Comparison of ENCODE assay signal across 14 cellular contexts in the genomic region with DNA sequence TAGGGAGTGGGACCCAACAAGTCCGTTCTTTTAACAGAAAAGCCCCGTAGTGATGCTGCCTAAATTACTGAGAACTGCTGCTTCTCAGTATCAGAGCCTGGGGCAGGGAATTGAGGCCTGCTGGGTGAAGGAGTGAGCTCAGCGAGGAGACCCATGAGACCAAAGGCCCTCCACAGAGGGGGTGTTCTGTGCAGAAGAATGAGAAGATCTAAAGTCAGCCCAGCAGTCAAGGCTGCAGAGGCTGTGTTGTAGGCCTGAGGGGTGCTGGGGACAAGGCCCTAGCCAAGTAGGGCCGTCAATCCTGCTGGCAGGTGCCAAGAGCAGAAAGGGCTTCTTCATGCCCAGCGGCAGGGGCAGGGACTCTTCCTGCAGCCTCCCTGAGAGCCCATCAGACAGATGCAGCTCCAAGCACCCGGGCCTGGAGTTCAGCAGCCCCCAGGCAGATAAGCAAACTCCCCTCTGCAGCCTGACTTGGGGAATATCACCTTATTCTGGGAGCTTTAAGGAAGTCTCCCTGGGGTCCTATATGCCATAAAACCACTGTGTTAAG. TPM values are rescaled to one million over a fixed set of nuclear protein-coding genes. Genes with fewer than 3 reads are reported as not detected.
DNase-seq lines count a peak whose midpoint lies in the region; ATAC-seq and TF ChIP-seq lines count a peak whose summit lies in the region.
"Had no signal": no experiment of that assay in that cellular context is flagged by ENCODE, and none has a peak within 500 bp of the region (broad histone marks: within the 10 kb centered on the region; RNA-seq: fewer than 3 reads in every experiment).

No MANE protein-coding gene starts in this region.

- H3K36me3 Mint-ChIP-seq in CD8-positive, alpha-beta T cell: peaks cover 6% of the 10 kb centered on the region
- peaks cover 41% of the 10 kb centered on the region for H3K36me3 Mint-ChIP-seq in activated T-helper 17 cell treated with anti-CD3 and anti-CD28 coated beads, Interleukin-2, amount 50 U/mL, for 72 hours (ENCODE audit: low read depth)

- H3K9me3 Mint-ChIP-seq in CD8-positive, alpha-beta T cell: no peaks in the 10 kb centered on the region
- H3K9me3 Mint-ChIP-seq in activated T-helper 17 cell treated with anti-CD3 and anti-CD28 coated beads, Interleukin-2, amount 50 U/mL, for 72 hours: no peaks in the 10 kb centered on the region

- peak overlapping the region in 5 of 11 experiments; percentile 2 to 39 (median 31); a peak in 5 of 22 replicates for H3K27ac ChIP-seq in BLaER1 treated with 17β-estradiol and CSF1 and Interleukin-3, amounts not matched to agents 10 nM and 100 nM
- H3K27ac ChIP-seq in CD8-positive, alpha-beta T cell (ENCODE audit: low read depth, low read length): no peak overlapping the region
- H3K27ac ChIP-seq in mesenchymal stem cell (ENCODE audit: low read length, poor library complexity, severe bottlenecking) (no peak overlapping the region), substantia nigra (ENCODE audit: low read depth, low read length, poor library complexity, severe bottlenecking) (no peak overlapping the region)
- H3K27ac ChIP-seq: C4-2B, parathyroid adenoma had no signal

- peak overlapping the region in 9 of 11 experiments; percentile 8 to 61 (median 35); a peak in 14 of 22 replicates for H3K9ac ChIP-seq in BLaER1 treated with 17β-estradiol and CSF1 and Interleukin-3, amounts not matched to agents 10 nM and 100 nM
- H3K9ac ChIP-seq in mesenchymal stem cell (ENCODE audit: low read length): peak overlapping the region; percentile 32
- H3K9ac ChIP-seq: parathyroid adenoma had no signal

- no peaks in the 10 kb centered on the region for H3K9me3 ChIP-seq in BLaER1 treated with 17β-estradiol and CSF1 and Interleukin-3, amounts not matched to agents 10 nM and 100 nM (replicated peaks in 1 of 11)
- no peaks in the 10 kb centered on the region for H3K9me3 ChIP-seq in CD8-positive, alpha-beta T cell (ENCODE audit: low read length)
- no peaks in the 10 kb centered on the region for H3K9me3 ChIP-seq in mesenchymal stem cell (ENCODE audit: control insufficient read depth, low read length)

- TF ChIP-seq CTCF in CD8-positive, alpha-beta T cell (IDR thresholded peaks at IDR 0.05): no peak

- peaks cover 39 to 82% (median 64%) of the 10 kb centered on the region in 11 experiments; a peak in 20 of 22 replicates for H4K20me1 ChIP-seq in BLaER1 treated with 17β-estradiol and CSF1 and Interleukin-3, amounts not matched to agents 10 nM and 100 nM

- no peak overlapping the region for H2BK120ac ChIP-seq in mesenchymal stem cell (ENCODE audit: low read depth, low read length)

- peak overlapping the region; percentile 91 for H3K27ac Mint-ChIP-seq in CD8-positive, alpha-beta T cell
- peak overlapping the region; percentile 97 for H3K27ac Mint-ChIP-seq in activated T-helper 17 cell treated with anti-CD3 and anti-CD28 coated beads, Interleukin-2, amount 50 U/mL, for 72 hours

- intact Hi-C loops in CD8-positive, alpha-beta T cell (cut with DNase I, micrococcal nuclease): no loop called here

- H2AFZ ChIP-seq in mesenchymal stem cell (ENCODE audit: low read depth, low read length): no peak overlapping the region
- H2AFZ ChIP-seq: parathyroid adenoma had no signal

- H3K4me3 ChIP-seq in BLaER1 treated with 17β-estradiol and CSF1 and Interleukin-3, amounts not matched to agents 10 nM and 100 nM: no peak overlapping the region
- no peak overlapping the region for H3K4me3 ChIP-seq in CD8-positive, alpha-beta T cell (ENCODE audit: low read depth, low read length)
- H3K4me3 ChIP-seq in mesenchymal stem cell (ENCODE audit: insufficient read depth in 1 of 2, low read depth in 1 of 2, low read length in 2 of 2): no peak overlapping the region

- peaks cover 3 to 68% (median 58%) of the 10 kb centered on the region in 10 experiments; a peak in 17 of 20 replicates for H3K4me1 ChIP-seq in BLaER1 treated with 17β-estradiol and CSF1 and Interleukin-3, amounts not matched to agents 10 nM and 100 nM
- H3K4me1 ChIP-seq in CD8-positive, alpha-beta T cell (ENCODE audit: insufficient read depth, low read length): peaks cover 37% of the 10 kb centered on the region
- H3K4me1 ChIP-seq in mesenchymal stem cell (ENCODE audit: control insufficient read depth, insufficient read depth, low read depth, low read length): peaks cover 22% of the 10 kb centered on the region

- H3K27me3 Mint-ChIP-seq in CD8-positive, alpha-beta T cell (ENCODE audit: low read depth): no peaks in the 10 kb centered on the region
- H3K27me3 Mint-ChIP-seq in activated T-helper 17 cell treated with anti-CD3 and anti-CD28 coated beads, Interleukin-2, amount 50 U/mL, for 72 hours: no peaks in the 10 kb centered on the region

- peaks cover 46% of the 10 kb centered on the region for H3K4me1 Mint-ChIP-seq in CD8-positive, alpha-beta T cell (ENCODE audit: low read depth)
- peaks cover 58% of the 10 kb centered on the region for H3K4me1 Mint-ChIP-seq in activated T-helper 17 cell treated with anti-CD3 and anti-CD28 coated beads, Interleukin-2, amount 50 U/mL, for 72 hours

- no peak overlapping the region for H3K23ac ChIP-seq in mesenchymal stem cell (ENCODE audit: low read length in 2 of 2)

- no peaks in the 10 kb centered on the region for H3K27me3 ChIP-seq in BLaER1 treated with 17β-estradiol and CSF1 and Interleukin-3, amounts not matched to agents 10 nM and 100 nM
- no peaks in the 10 kb centered on the region for H3K27me3 ChIP-seq in CD8-positive, alpha-beta T cell (ENCODE audit: insufficient read depth, low read length)
- peaks cover 0 to 8% of the 10 kb centered on the region in 2 experiments for H3K27me3 ChIP-seq in mesenchymal stem cell (ENCODE audit: control insufficient read depth in 1 of 2, insufficient read depth in 1 of 2, low read length in 2 of 2)

- 85% methylated on average over 6 of the region's 6 CpGs for WGBS in mesenchymal stem cell

- peak overlapping the region in 1 of 2 experiments; percentile 31 for H3K14ac ChIP-seq in mesenchymal stem cell (ENCODE audit: low read length in 2 of 2)

- CTCF ChIA-PET in CD8-positive, alpha-beta T cell (lab: Charles Lee): interaction anchor here (0.9 to 4.5 kb wide), 8 partner anchors 11 to 201 kb away, joined by 3 to 39 read pairs (median 4); partner anchors contain the start of gene CCDC167

- peaks cover 34% of the 10 kb centered on the region for H3K79me1 ChIP-seq in mesenchymal stem cell (replicated peaks; ENCODE audit: low read length, poor library complexity, severe bottlenecking)

- no peak overlapping the region for H2BK15ac ChIP-seq in mesenchymal stem cell (ENCODE audit: low read depth, poor library complexity, severe bottlenecking)

- no peak overlapping the region for H2BK12ac ChIP-seq in mesenchymal stem cell (ENCODE audit: low read length in 2 of 2)

- no peak overlapping the region for H3K4ac ChIP-seq in mesenchymal stem cell (ENCODE audit: low read depth in 1 of 2, low read length in 2 of 2)

- no peak overlapping the region for H4K8ac ChIP-seq in mesenchymal stem cell (ENCODE audit: low read length)

- peak overlapping the region in 10 of 11 experiments; percentile 4 to 76 (median 54); a peak in 18 of 22 replicates for H3K4me2 ChIP-seq in BLaER1 treated with 17β-estradiol and CSF1 and Interleukin-3, amounts not matched to agents 10 nM and 100 nM
- H3K4me2 ChIP-seq in mesenchymal stem cell (ENCODE audit: low read length, poor library complexity, severe bottlenecking): no peak overlapping the region

- H4K91ac ChIP-seq in mesenchymal stem cell (ENCODE audit: low read length): no peak overlapping the region

- DNase-seq in CD8-positive, alpha-beta T cell: no peak
- DNase-seq in mesenchymal stem cell: no peak
- DNase-seq in substantia nigra (lab: John Stamatoyannopoulos, UW): no peak
- no peak for DNase-seq in HK-2 (ENCODE audit: unreplicated experiment)
- no peak for DNase-seq in UCSD-AML1 (lab: John Stamatoyannopoulos, UW; ENCODE audit: unreplicated experiment)
- DNase-seq: KG1, midbrain, NCI-H1417 treated with DMSO at 0.1 percent for 48 hours, SIG-M5 had no signal

- H2BK5ac ChIP-seq in mesenchymal stem cell (ENCODE audit: low read depth, low read length, poor library complexity, severe bottlenecking): no peak overlapping the region

- no peak for ATAC-seq in CD8-positive, alpha-beta T cell
- no peak for ATAC-seq in activated T-helper 17 cell treated with anti-CD3 and anti-CD28 coated beads, Interleukin-2, amount 50 U/mL, for 72 hours (replicated peaks)
- ATAC-seq in GM19324 (IDR thresholded peaks at IDR 0.05; ENCODE audit: low FRiP score, unreplicated experiment): no peak

- H3K18ac ChIP-seq in mesenchymal stem cell (ENCODE audit: low read depth in 1 of 2, low read length in 2 of 2): no peak overlapping the region

- POLR2A ChIA-PET in CD8-positive, alpha-beta T cell (lab: Charles Lee): interaction anchor here (1.1 to 5.0 kb wide), 2 partner anchors 26 to 207 kb away, joined by 3 to 29 read pairs; partner anchors contain the start of gene MDGA1

- peaks cover 0 to 8% (median 0%) of the 10 kb centered on the region in 11 experiments; a peak in 2 of 22 replicates for H3K36me3 ChIP-seq in BLaER1 treated with 17β-estradiol and CSF1 and Interleukin-3, amounts not matched to agents 10 nM and 100 nM
- H3K36me3 ChIP-seq in CD8-positive, alpha-beta T cell (ENCODE audit: insufficient read depth, low read length): no peaks in the 10 kb centered on the region
- peaks cover 5 to 7% of the 10 kb centered on the region in 2 experiments for H3K36me3 ChIP-seq in mesenchymal stem cell (ENCODE audit: control insufficient read depth in 1 of 2, insufficient read depth in 2 of 2, low read depth in 1 of 2, low read length in 2 of 2)

- H2AK5ac ChIP-seq in mesenchymal stem cell (ENCODE audit: low read length, severe bottlenecking): no peak overlapping the region

- H3K4me3 Mint-ChIP-seq in CD8-positive, alpha-beta T cell: no peak overlapping the region
- H3K4me3 Mint-ChIP-seq in activated T-helper 17 cell treated with anti-CD3 and anti-CD28 coated beads, Interleukin-2, amount 50 U/mL, for 72 hours: peak overlapping the region; percentile 86

RNA-seq across cellular contexts. Expression of gene CCDC167, which starts 9.2 kb away (rescaled TPM):
- total RNA-seq in CD8-positive, alpha-beta T cell: 1 to 10 TPM; 5.4 to 6.2 TPM
- total RNA-seq in activated T-helper 17 cell treated with anti-CD3 and anti-CD28 coated beads, Interleukin-2, amount 50 U/mL, for 72 hours: 10 to 100 TPM; 39.2 to 78.5 TPM
- polyA plus RNA-seq in mesenchymal stem cell (2013, experiment 1 of 2): 64.8 TPM
- 62.8 TPM for polyA plus RNA-seq in mesenchymal stem cell (2013, experiment 2 of 2)

RNA-seq across cellular contexts. Expression of gene CMTR1, which starts 57.5 kb away (rescaled TPM):
- 10 to 100 TPM; 74.8 to 79.5 TPM for total RNA-seq in CD8-positive, alpha-beta T cell
- total RNA-seq in activated T-helper 17 cell treated with anti-CD3 and anti-CD28 coated beads, Interleukin-2, amount 50 U/mL, for 72 hours: 10 to 100 TPM; 37.8 to 51.8 TPM
- polyA plus RNA-seq in mesenchymal stem cell (2013, experiment 1 of 2): 12.7 TPM
- polyA plus RNA-seq in mesenchymal stem cell (2013, experiment 2 of 2): 13.0 TPM

Comparison
In these comparisons a context has a peak if more than half of its experiments do, and no peak if none do; other contexts are left out.
1. RNA of gene CCDC167, which starts 9.2 kb away (total RNA-seq): 39.2 to 78.5 TPM in activated T-helper 17 cell treated with anti-CD3 and anti-CD28 coated beads, Interleukin-2, amount 50 U/mL, for 72 hours; 5.4 to 6.2 TPM in CD8-positive, alpha-beta T cell; every median in the first group is over 4 times any median in the second.